In the genomic region with DNA sequence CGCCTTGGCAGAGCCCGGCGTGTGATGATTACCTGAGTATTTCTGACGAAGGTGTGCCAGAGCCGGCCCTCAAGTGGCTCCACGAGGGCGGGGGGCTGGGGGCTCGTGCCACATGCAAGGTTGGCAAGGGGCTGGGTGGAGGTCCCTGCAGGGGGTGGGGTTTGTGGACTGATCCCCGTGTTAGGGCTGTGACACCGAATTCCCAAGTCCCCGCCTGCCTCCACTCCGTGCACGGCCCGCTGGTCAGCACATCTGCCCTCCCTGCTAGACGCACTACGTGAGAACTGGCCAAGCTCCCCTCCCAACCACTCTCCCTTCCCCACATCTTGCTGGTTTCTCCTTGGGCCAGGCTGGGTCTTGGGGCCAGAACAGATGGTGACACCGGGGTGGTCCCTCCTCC, we compare ENCODE assay signal across 13 cellular contexts.
"Had no signal": no experiment of that assay in that cellular context is flagged by ENCODE, and none has a peak within 500 bp of the region (broad histone marks: within the 10 kb centered on the region; RNA-seq: fewer than 3 reads in every experiment).

No MANE protein-coding gene starts in this region.

- ATAC-seq: left ventricle myocardium superior had no signal

- H3K27ac ChIP-seq: stomach had no signal

- H3K27me3 Mint-ChIP-seq: activated naive CD8-positive, alpha-beta T cell treated with anti-CD3 and anti-CD28 coated beads, Interleukin-2, amount 50 U/mL, for 24 hours; type B pancreatic cell had no signal

- DNase-seq: activated CD4-positive, CD25-positive, alpha-beta regulatory T cell treated with anti-CD3 and anti-CD28 coated beads, Interleukin-2, amount 50 U/mL, for 72 hours; activated CD8-positive, alpha-beta memory T cell treated with anti-CD3 and anti-CD28 coated beads, Interleukin-2, amount 50 U/mL, for 4 hours; aorta; cortex of kidney; left ventricle myocardium superior; retina; stimulated activated CD4-positive, alpha-beta T cell treated with anti-CD3 and anti-CD28 coated beads, Interleukin-12 subunit alpha, Interleukin-12 subunit beta, amount 100 ng/mL, for 4 hours; stimulated activated CD8-positive, alpha-beta memory T cell treated with anti-CD3 and anti-CD28 coated beads, Interleukin-4, amount 100 ng/mL, for 48 hours; stomach had no signal

- H3K4me3 ChIP-seq: stomach had no signal

- H3K9me3 Mint-ChIP-seq: activated naive CD8-positive, alpha-beta T cell treated with anti-CD3 and anti-CD28 coated beads, Interleukin-2, amount 50 U/mL, for 24 hours; activated T-cell treated with anti-CD3 and anti-CD28 coated beads, Interleukin-2, amount 50 U/mL, for 72 hours; T-helper 1 cell treated with Interleukin-12 subunit alpha and Interleukin-12 subunit beta and Interleukin-4 antibody, amounts not matched to agents 30 μg/mL and 1 μg/mL, for 36 hours; type B pancreatic cell had no signal

- H3K9me3 ChIP-seq: stomach had no signal

- H3K27me3 ChIP-seq: stomach had no signal

- H3K4me3 Mint-ChIP-seq: T-helper 1 cell treated with Interleukin-12 subunit alpha and Interleukin-12 subunit beta and Interleukin-4 antibody, amounts not matched to agents 30 μg/mL and 1 μg/mL, for 36 hours; type B pancreatic cell had no signal

- H3K27ac Mint-ChIP-seq: activated T-cell treated with anti-CD3 and anti-CD28 coated beads, Interleukin-2, amount 50 U/mL, for 72 hours; type B pancreatic cell had no signal
